In the genomic region with DNA sequence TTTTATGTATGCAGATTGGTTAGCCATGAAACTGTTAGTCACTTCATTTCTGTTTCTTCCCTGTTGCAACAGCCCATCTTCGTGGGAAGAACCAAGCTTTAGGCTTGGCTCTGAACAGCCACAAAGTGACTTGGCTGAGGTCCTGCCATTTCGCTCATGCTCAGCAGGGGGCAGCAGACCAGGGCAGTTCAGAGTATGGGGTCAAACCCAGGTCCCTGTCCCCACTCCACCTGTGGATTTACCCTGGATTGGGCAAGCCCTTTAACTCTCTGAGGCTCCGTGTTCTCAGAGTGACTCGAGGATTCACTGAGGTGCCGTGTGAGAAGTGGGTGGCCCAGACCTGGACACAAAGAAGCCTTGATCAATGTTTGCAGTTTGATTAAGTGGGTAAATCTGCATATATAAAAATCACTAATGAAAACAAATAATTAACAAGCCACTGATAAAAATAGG, we compare ENCODE assay signal across 1 cellular context.
TF ChIP-seq lines count a peak whose summit lies in the region.

No MANE protein-coding gene starts in this region.

TF ChIP-seq in K562, 482 proteins besides CTCF, POLR2A, EP300 and RAD21 (continued from another document and continues in another):
- TF ChIP-seq, protein P1, sequence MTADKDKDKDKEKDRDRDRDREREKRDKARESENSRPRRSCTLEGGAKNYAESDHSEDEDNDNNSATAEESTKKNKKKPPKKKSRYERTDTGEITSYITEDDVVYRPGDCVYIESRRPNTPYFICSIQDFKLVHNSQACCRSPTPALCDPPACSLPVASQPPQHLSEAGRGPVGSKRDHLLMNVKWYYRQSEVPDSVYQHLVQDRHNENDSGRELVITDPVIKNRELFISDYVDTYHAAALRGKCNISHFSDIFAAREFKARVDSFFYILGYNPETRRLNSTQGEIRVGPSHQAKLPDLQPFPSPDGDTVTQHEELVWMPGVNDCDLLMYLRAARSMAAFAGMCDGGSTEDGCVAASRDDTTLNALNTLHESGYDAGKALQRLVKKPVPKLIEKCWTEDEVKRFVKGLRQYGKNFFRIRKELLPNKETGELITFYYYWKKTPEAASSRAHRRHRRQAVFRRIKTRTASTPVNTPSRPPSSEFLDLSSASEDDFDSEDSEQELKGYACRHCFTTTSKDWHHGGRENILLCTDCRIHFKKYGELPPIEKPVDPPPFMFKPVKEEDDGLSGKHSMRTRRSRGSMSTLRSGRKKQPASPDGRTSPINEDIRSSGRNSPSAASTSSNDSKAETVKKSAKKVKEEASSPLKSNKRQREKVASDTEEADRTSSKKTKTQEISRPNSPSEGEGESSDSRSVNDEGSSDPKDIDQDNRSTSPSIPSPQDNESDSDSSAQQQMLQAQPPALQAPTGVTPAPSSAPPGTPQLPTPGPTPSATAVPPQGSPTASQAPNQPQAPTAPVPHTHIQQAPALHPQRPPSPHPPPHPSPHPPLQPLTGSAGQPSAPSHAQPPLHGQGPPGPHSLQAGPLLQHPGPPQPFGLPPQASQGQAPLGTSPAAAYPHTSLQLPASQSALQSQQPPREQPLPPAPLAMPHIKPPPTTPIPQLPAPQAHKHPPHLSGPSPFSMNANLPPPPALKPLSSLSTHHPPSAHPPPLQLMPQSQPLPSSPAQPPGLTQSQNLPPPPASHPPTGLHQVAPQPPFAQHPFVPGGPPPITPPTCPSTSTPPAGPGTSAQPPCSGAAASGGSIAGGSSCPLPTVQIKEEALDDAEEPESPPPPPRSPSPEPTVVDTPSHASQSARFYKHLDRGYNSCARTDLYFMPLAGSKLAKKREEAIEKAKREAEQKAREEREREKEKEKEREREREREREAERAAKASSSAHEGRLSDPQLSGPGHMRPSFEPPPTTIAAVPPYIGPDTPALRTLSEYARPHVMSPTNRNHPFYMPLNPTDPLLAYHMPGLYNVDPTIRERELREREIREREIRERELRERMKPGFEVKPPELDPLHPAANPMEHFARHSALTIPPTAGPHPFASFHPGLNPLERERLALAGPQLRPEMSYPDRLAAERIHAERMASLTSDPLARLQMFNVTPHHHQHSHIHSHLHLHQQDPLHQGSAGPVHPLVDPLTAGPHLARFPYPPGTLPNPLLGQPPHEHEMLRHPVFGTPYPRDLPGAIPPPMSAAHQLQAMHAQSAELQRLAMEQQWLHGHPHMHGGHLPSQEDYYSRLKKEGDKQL (CRISPR knock-in tag; IDR thresholded peaks at IDR 0.05; ENCODE audit: borderline replicate concordance): no peak
- TF ChIP-seq, protein P2, sequence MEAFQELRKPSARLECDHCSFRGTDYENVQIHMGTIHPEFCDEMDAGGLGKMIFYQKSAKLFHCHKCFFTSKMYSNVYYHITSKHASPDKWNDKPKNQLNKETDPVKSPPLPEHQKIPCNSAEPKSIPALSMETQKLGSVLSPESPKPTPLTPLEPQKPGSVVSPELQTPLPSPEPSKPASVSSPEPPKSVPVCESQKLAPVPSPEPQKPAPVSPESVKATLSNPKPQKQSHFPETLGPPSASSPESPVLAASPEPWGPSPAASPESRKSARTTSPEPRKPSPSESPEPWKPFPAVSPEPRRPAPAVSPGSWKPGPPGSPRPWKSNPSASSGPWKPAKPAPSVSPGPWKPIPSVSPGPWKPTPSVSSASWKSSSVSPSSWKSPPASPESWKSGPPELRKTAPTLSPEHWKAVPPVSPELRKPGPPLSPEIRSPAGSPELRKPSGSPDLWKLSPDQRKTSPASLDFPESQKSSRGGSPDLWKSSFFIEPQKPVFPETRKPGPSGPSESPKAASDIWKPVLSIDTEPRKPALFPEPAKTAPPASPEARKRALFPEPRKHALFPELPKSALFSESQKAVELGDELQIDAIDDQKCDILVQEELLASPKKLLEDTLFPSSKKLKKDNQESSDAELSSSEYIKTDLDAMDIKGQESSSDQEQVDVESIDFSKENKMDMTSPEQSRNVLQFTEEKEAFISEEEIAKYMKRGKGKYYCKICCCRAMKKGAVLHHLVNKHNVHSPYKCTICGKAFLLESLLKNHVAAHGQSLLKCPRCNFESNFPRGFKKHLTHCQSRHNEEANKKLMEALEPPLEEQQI (IDR thresholded peaks at IDR 0.05): no peak
- TF ChIP-seq, protein P3, sequence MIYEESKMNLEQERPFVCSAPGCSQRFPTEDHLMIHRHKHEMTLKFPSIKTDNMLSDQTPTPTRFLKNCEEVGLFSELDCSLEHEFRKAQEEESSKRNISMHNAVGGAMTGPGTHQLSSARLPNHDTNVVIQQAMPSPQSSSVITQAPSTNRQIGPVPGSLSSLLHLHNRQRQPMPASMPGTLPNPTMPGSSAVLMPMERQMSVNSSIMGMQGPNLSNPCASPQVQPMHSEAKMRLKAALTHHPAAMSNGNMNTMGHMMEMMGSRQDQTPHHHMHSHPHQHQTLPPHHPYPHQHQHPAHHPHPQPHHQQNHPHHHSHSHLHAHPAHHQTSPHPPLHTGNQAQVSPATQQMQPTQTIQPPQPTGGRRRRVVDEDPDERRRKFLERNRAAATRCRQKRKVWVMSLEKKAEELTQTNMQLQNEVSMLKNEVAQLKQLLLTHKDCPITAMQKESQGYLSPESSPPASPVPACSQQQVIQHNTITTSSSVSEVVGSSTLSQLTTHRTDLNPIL (CRISPR knock-in tag; IDR thresholded peaks at IDR 0.05): no peak
- no peak for TF ChIP-seq ATF1 (CRISPR knock-in tag; IDR thresholded peaks at IDR 0.05)
- no peak for TF ChIP-seq ATF1 (tag; IDR thresholded peaks at IDR 0.05)
- no peak for TF ChIP-seq PHF8 (IDR thresholded peaks at IDR 0.05; ENCODE audit: borderline replicate concordance, low read length)
- TF ChIP-seq FOXA1 (IDR thresholded peaks at IDR 0.05; ENCODE audit: borderline replicate concordance): no peak
- TF ChIP-seq FOXP1 (CRISPR knock-in tag; IDR thresholded peaks at IDR 0.05): no peak
- no peak for TF ChIP-seq GTF2A2 (tag; IDR thresholded peaks at IDR 0.05)
- TF ChIP-seq HMG20A (CRISPR knock-in tag; conservative IDR thresholded peaks at IDR 0.05): no peak
- TF ChIP-seq ZNF507 (tag; conservative IDR thresholded peaks at IDR 0.05): no peak
- no peak for TF ChIP-seq HDAC2 (IDR thresholded peaks at IDR 0.05)
- no peak for TF ChIP-seq RNF2 (IDR thresholded peaks at IDR 0.05)
- TF ChIP-seq MYNN (IDR thresholded peaks at IDR 0.05): no peak
- no peak for TF ChIP-seq MYNN (CRISPR knock-in tag; IDR thresholded peaks at IDR 0.05)
- no peak for TF ChIP-seq PRMT5 (CRISPR knock-in tag; IDR thresholded peaks at IDR 0.05)
- peak; percentile 98 for TF ChIP-seq NR1H2 (CRISPR knock-in tag; IDR thresholded peaks at IDR 0.05)
- TF ChIP-seq HCFC1 (IDR thresholded peaks at IDR 0.05; ENCODE audit: low read depth, low read length): no peak
- TF ChIP-seq, protein P4, sequence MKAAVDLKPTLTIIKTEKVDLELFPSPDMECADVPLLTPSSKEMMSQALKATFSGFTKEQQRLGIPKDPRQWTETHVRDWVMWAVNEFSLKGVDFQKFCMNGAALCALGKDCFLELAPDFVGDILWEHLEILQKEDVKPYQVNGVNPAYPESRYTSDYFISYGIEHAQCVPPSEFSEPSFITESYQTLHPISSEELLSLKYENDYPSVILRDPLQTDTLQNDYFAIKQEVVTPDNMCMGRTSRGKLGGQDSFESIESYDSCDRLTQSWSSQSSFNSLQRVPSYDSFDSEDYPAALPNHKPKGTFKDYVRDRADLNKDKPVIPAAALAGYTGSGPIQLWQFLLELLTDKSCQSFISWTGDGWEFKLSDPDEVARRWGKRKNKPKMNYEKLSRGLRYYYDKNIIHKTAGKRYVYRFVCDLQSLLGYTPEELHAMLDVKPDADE (conservative IDR thresholded peaks at IDR 0.05; ENCODE audit: control insufficient read depth, low read depth, low read length): no peak
- TF ChIP-seq ETV1 (tag; conservative IDR thresholded peaks at IDR 0.05; ENCODE audit: low read depth): no peak
- no peak for TF ChIP-seq ZNF165 (CRISPR knock-in tag; IDR thresholded peaks at IDR 0.05; ENCODE audit: borderline replicate concordance)
- TF ChIP-seq, protein P5, sequence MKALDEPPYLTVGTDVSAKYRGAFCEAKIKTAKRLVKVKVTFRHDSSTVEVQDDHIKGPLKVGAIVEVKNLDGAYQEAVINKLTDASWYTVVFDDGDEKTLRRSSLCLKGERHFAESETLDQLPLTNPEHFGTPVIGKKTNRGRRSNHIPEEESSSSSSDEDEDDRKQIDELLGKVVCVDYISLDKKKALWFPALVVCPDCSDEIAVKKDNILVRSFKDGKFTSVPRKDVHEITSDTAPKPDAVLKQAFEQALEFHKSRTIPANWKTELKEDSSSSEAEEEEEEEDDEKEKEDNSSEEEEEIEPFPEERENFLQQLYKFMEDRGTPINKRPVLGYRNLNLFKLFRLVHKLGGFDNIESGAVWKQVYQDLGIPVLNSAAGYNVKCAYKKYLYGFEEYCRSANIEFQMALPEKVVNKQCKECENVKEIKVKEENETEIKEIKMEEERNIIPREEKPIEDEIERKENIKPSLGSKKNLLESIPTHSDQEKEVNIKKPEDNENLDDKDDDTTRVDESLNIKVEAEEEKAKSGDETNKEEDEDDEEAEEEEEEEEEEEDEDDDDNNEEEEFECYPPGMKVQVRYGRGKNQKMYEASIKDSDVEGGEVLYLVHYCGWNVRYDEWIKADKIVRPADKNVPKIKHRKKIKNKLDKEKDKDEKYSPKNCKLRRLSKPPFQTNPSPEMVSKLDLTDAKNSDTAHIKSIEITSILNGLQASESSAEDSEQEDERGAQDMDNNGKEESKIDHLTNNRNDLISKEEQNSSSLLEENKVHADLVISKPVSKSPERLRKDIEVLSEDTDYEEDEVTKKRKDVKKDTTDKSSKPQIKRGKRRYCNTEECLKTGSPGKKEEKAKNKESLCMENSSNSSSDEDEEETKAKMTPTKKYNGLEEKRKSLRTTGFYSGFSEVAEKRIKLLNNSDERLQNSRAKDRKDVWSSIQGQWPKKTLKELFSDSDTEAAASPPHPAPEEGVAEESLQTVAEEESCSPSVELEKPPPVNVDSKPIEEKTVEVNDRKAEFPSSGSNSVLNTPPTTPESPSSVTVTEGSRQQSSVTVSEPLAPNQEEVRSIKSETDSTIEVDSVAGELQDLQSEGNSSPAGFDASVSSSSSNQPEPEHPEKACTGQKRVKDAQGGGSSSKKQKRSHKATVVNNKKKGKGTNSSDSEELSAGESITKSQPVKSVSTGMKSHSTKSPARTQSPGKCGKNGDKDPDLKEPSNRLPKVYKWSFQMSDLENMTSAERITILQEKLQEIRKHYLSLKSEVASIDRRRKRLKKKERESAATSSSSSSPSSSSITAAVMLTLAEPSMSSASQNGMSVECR (CRISPR knock-in tag; IDR thresholded peaks at IDR 0.05): no peak
- TF ChIP-seq FUS (optimal IDR thresholded peaks at IDR 0.05; ENCODE audit: low read depth, low read length): no peak
- TF ChIP-seq, protein P6, sequence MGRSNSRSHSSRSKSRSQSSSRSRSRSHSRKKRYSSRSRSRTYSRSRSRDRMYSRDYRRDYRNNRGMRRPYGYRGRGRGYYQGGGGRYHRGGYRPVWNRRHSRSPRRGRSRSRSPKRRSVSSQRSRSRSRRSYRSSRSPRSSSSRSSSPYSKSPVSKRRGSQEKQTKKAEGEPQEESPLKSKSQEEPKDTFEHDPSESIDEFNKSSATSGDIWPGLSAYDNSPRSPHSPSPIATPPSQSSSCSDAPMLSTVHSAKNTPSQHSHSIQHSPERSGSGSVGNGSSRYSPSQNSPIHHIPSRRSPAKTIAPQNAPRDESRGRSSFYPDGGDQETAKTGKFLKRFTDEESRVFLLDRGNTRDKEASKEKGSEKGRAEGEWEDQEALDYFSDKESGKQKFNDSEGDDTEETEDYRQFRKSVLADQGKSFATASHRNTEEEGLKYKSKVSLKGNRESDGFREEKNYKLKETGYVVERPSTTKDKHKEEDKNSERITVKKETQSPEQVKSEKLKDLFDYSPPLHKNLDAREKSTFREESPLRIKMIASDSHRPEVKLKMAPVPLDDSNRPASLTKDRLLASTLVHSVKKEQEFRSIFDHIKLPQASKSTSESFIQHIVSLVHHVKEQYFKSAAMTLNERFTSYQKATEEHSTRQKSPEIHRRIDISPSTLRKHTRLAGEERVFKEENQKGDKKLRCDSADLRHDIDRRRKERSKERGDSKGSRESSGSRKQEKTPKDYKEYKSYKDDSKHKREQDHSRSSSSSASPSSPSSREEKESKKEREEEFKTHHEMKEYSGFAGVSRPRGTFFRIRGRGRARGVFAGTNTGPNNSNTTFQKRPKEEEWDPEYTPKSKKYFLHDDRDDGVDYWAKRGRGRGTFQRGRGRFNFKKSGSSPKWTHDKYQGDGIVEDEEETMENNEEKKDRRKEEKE (IDR thresholded peaks at IDR 0.05; ENCODE audit: borderline replicate concordance in 1 of 2, control insufficient read depth in 1 of 2, low read depth in 2 of 2, low read length in 1 of 2): no peak
- TF ChIP-seq, protein P7, sequence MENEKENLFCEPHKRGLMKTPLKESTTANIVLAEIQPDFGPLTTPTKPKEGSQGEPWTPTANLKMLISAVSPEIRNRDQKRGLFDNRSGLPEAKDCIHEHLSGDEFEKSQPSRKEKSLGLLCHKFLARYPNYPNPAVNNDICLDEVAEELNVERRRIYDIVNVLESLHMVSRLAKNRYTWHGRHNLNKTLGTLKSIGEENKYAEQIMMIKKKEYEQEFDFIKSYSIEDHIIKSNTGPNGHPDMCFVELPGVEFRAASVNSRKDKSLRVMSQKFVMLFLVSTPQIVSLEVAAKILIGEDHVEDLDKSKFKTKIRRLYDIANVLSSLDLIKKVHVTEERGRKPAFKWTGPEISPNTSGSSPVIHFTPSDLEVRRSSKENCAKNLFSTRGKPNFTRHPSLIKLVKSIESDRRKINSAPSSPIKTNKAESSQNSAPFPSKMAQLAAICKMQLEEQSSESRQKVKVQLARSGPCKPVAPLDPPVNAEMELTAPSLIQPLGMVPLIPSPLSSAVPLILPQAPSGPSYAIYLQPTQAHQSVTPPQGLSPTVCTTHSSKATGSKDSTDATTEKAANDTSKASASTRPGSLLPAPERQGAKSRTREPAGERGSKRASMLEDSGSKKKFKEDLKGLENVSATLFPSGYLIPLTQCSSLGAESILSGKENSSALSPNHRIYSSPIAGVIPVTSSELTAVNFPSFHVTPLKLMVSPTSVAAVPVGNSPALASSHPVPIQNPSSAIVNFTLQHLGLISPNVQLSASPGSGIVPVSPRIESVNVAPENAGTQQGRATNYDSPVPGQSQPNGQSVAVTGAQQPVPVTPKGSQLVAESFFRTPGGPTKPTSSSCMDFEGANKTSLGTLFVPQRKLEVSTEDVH (IDR thresholded peaks at IDR 0.05; ENCODE audit: low read depth, partially characterized antibody): no peak
- TF ChIP-seq TEAD4 (IDR thresholded peaks at IDR 0.05; ENCODE audit: low read length): no peak
- TF ChIP-seq TEAD4 (CRISPR knock-in tag; IDR thresholded peaks at IDR 0.05; ENCODE audit: borderline replicate concordance): no peak
- TF ChIP-seq TAF7 (tag; IDR thresholded peaks at IDR 0.05): no peak
- TF ChIP-seq ZNF57 (CRISPR knock-in tag; IDR thresholded peaks at IDR 0.05): no peak
- TF ChIP-seq, protein P8, sequence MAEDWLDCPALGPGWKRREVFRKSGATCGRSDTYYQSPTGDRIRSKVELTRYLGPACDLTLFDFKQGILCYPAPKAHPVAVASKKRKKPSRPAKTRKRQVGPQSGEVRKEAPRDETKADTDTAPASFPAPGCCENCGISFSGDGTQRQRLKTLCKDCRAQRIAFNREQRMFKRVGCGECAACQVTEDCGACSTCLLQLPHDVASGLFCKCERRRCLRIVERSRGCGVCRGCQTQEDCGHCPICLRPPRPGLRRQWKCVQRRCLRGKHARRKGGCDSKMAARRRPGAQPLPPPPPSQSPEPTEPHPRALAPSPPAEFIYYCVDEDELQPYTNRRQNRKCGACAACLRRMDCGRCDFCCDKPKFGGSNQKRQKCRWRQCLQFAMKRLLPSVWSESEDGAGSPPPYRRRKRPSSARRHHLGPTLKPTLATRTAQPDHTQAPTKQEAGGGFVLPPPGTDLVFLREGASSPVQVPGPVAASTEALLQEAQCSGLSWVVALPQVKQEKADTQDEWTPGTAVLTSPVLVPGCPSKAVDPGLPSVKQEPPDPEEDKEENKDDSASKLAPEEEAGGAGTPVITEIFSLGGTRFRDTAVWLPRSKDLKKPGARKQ (CRISPR knock-in tag; IDR thresholded peaks at IDR 0.05): no peak
- TF ChIP-seq BACH1 (tag; IDR thresholded peaks at IDR 0.05): no peak
- no peak for TF ChIP-seq SMAD4 (CRISPR knock-in tag; conservative IDR thresholded peaks at IDR 0.05)
